7 cellular contexts compared by ENCODE assay signal in the genomic region with DNA sequence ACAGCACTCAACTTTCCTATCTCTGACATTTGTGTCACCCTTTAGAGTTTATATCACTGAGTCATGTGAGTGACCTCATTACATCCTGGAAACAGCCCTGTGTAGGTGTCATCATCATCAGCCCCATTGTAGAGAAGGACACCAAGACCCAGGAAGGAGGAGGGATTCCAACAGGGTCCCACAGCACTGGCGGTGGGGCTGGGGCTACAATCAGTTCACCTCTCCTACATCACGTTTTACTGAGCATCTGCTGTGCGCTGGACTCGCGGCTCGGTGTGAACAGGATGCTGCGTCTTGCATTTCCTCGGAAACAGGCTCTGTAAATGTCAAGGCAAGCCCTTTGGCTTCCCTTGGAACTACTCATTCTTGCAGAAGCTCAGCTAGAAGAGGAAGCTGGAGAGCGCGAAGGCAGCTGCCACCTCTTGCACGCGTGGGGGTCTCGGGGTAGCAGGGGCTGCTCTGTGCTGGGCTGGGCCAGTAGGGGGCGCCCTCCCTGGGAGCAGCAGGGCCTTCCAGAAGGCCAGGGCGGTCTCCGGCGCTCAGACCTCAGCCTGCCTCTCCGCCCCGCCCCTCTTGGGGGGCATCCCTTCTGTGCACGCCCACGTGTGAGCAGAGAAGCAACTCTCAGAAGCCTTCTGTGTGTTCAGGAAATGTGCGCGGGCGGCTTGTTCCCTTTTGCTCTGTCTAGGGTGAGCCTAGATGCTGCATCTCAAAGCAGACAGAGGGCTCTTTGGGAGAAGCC. TPM values are rescaled to one million over a fixed set of nuclear protein-coding genes. Genes with fewer than 3 reads are reported as not detected.
DNase-seq lines count a peak whose midpoint lies in the region; ATAC-seq and TF ChIP-seq lines count a peak whose summit lies in the region.

No MANE protein-coding gene starts in this region.

- no peaks in the 10 kb centered on the region for H3K36me3 Mint-ChIP-seq in memory B cell

- no peaks in the 10 kb centered on the region for H3K36me3 ChIP-seq in SU-DHL-6 (ENCODE audit: low read length)
- H3K36me3 ChIP-seq in adrenal gland (replicated peaks in 1 of 2) = no peaks in the 10 kb centered on the region
- H3K36me3 ChIP-seq in tibial nerve = no peaks in the 10 kb centered on the region

- no peak overlapping the region for H3K9ac ChIP-seq in SU-DHL-6 (ENCODE audit: low read length)

- H4K20me1 ChIP-seq in SU-DHL-6 (ENCODE audit: low read depth, low read length) = no peaks in the 10 kb centered on the region

- H2AFZ ChIP-seq in SU-DHL-6 (ENCODE audit: low read depth, low read length, severe bottlenecking) = peak overlapping the region; percentile 4

- DNase-seq in adrenal gland = peak in 5 of 7 donors; percentile 17 to 41 (median 29)
- DNase-seq in memory B cell (ENCODE audit: low spot score in 2 of 2) = peak; percentile 26 to 34
- no peak for DNase-seq in tibial nerve (ENCODE audit: low spot score in 2 of 2)
- DNase-seq in SHP77 (lab: John Stamatoyannopoulos, UW) = no peak

- intact Hi-C loops in adrenal gland (cut with DNase I) = no loop called here

- peak; percentile 60 for ATAC-seq in GM18870 (IDR thresholded peaks at IDR 0.05; ENCODE audit: unreplicated experiment)
- peak; percentile 69 for ATAC-seq in HG02981 (IDR thresholded peaks at IDR 0.05; ENCODE audit: unreplicated experiment)
- ATAC-seq in memory B cell (ENCODE audit: low read depth) = peak; percentile 64

- H3K9me2 ChIP-seq in SU-DHL-6 (replicated peaks; ENCODE audit: insufficient read depth, low read length) = no peaks in the 10 kb centered on the region

- no peaks in the 10 kb centered on the region for H3K79me2 ChIP-seq in SU-DHL-6 (ENCODE audit: insufficient read depth, low read length)

- no peak overlapping the region for H3K27ac ChIP-seq in SU-DHL-6 (ENCODE audit: low read depth, low read length)
- peak overlapping the region in 1 of 5 donors; percentile 65 for H3K27ac ChIP-seq in adrenal gland
- peak overlapping the region in 3 of 4 donors; percentile 53 to 92 (median 75) for H3K27ac ChIP-seq in tibial nerve

- H3K9me3 ChIP-seq in SU-DHL-6 (ENCODE audit: insufficient read depth, low read length) (no peaks in the 10 kb centered on the region), adrenal gland (replicated peaks in 1 of 3) (no peaks in the 10 kb centered on the region), tibial nerve (no peaks in the 10 kb centered on the region)

- H3F3A ChIP-seq in SU-DHL-6 (ENCODE audit: insufficient read depth) = no peaks in the 10 kb centered on the region

- TF ChIP-seq CTCF in SU-DHL-6 (IDR thresholded peaks at IDR 0.05; ENCODE audit: insufficient read depth, low read length, poor library complexity, severe bottlenecking) = peak; percentile 77
- peak in 3 of 6 experiments; percentile 7 to 24 (median 21) for TF ChIP-seq CTCF in adrenal gland (IDR thresholded peaks at IDR 0.05)
- peak in 2 of 5 experiments; percentile 13 to 20 for TF ChIP-seq CTCF in tibial nerve (IDR thresholded peaks at IDR 0.05)

- H3K27me3 Mint-ChIP-seq in memory B cell = no peaks in the 10 kb centered on the region

- H3K27me3 ChIP-seq in SU-DHL-6 (ENCODE audit: low read length) (no peaks in the 10 kb centered on the region), adrenal gland (no peaks in the 10 kb centered on the region), tibial nerve (no peaks in the 10 kb centered on the region)

- H3K27ac Mint-ChIP-seq in memory B cell = no peak overlapping the region

- peaks cover 3% of the 10 kb centered on the region for H3K4me1 Mint-ChIP-seq in memory B cell

- peak overlapping the region; percentile 24 for H3K4me3 Mint-ChIP-seq in memory B cell

- TF ChIP-seq POLR2A in adrenal gland (IDR thresholded peaks at IDR 0.05) = no peak
- TF ChIP-seq POLR2A in tibial nerve (IDR thresholded peaks at IDR 0.05) = no peak

- WGBS in adrenal gland, 4 donors = 30 to 43% (median 38%) methylated on average over 2 to 24 of the region's 24 CpGs
- WGBS in tibial nerve, 2 donors = 65 to 84% methylated on average over 11 to 23 of the region's 24 CpGs

- H3K4me2 ChIP-seq in SU-DHL-6 (ENCODE audit: low read depth, low read length, poor library complexity, severe bottlenecking) = peak overlapping the region; percentile 11

- no peak for TF ChIP-seq EP300 in tibial nerve (IDR thresholded peaks at IDR 0.05)

- no peak overlapping the region for H3K4me3 ChIP-seq in SU-DHL-6 (ENCODE audit: insufficient read depth, low read length, poor library complexity, severe bottlenecking)
- no peak overlapping the region for H3K4me3 ChIP-seq in adrenal gland
- no peak overlapping the region for H3K4me3 ChIP-seq in tibial nerve

- H3K4me1 ChIP-seq in adrenal gland (replicated peaks in 1 of 2) (peaks cover 24 to 40% of the 10 kb centered on the region in 2 donors), tibial nerve (peaks cover 0 to 53% (median 12%) of the 10 kb centered on the region in 4 donors)

- no peaks in the 10 kb centered on the region for H3K9me3 Mint-ChIP-seq in memory B cell

RNA-seq across cellular contexts. Expression of a gene that starts 29.0 kb away (rescaled TPM):
- under 1 TPM in 1 of 8 donors, not detected in 7; 0.14 TPM for total RNA-seq in adrenal gland
- 1 to 10 TPM in 1 of 3 donors, under 1 TPM in 2; 0.40 to 1.1 (median 0.80) TPM for polyA plus RNA-seq in adrenal gland
- 1 to 10 TPM in 2 of 4 donors, under 1 TPM in 2; 0.20 to 2.4 (median 1.1) TPM for total RNA-seq in tibial nerve

Comparison
In these comparisons a context has a peak if more than half of its experiments do, and no peak if none do; other contexts are left out.
1. DNase-seq: peak in adrenal gland (5 of 7) and memory B cell (2 of 2); none in tibial nerve (0 of 2) and SHP77 (0 of 2).
2. Peak in every context shown above with its lines, with median percentiles within 50 percentile points of each other: ATAC-seq.